ENCODE assay signal across 11 cellular contexts in the genomic region with DNA sequence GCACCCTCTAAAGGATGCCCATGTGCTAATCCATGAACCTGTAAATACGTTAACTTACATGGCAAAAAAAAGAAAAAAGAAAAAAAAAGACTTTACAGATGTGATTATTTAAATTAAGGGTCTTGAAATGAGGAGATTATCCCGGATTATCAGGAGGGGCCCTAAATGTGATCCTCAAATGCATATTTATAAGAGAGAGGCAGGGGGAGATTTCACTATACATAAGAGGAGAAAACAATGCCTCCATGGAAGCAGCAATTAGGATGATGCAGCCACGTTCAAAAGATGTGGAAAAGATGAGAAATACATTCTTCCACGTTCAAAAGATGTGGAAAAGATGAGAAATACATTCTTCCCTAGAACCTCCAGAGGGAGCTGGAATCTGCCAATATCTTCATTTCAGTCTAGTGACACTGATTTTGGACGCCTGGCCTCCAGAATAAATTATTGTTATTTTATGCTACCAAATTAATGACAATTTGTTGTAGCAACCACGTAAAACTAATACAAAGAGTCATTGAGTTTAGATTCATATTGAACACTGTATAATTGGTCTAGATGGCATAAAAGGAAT.
DNase-seq lines count a peak whose midpoint lies in the region; ATAC-seq and TF ChIP-seq lines count a peak whose summit lies in the region.
"Had no signal": no experiment of that assay in that cellular context is flagged by ENCODE, and none has a peak within 500 bp of the region (broad histone marks: within the 10 kb centered on the region; RNA-seq: fewer than 3 reads in every experiment).

No MANE protein-coding gene starts in this region.

- no peaks in the 10 kb centered on the region for H3K36me3 ChIP-seq in testis (ENCODE audit: low read depth, missing control alignments)

- TF ChIP-seq POLR2A in testis (IDR thresholded peaks at IDR 0.05): no peak

- H3K4me1 ChIP-seq in testis: no peaks in the 10 kb centered on the region

- intact Hi-C loops in testis (cut with DNase I; ENCODE audit: low total_unique reads): no loop called here

- no peak overlapping the region for H3K4me3 ChIP-seq in choroid plexus epithelial cell (ENCODE audit: low read depth, low read length)
- no peak overlapping the region for H3K4me3 ChIP-seq in testis

- H3K27me3 ChIP-seq in testis: no peaks in the 10 kb centered on the region

- no peak for ATAC-seq in HG02852 (IDR thresholded peaks at IDR 0.05; ENCODE audit: unreplicated experiment)
- ATAC-seq: activated naive CD4-positive, alpha-beta T cell treated with anti-CD3 and anti-CD28 coated beads, Interleukin-2, amount 50 U/mL, for 72 hours; WTC11 had no signal

- H3K9me3 ChIP-seq in testis: no peaks in the 10 kb centered on the region

- DNase-seq in DMS 273 (lab: John Stamatoyannopoulos, UW; ENCODE audit: unreplicated experiment) (peak; percentile 78), DMS 273 treated with DMSO at 0.1 percent for 48 hours (lab: John Stamatoyannopoulos, UW) (no peak), NCI-H1092 treated with DMSO at 0.1 percent for 48 hours (lab: John Stamatoyannopoulos, UW) (peak; percentile 18), choroid plexus epithelial cell (ENCODE audit: low read depth) (peak; percentile 70), pons (ENCODE audit: low spot score) (peak; percentile 29), cerebellar nuclear complex (lab: John Stamatoyannopoulos, UW) (no peak), testis (no peak)
- DNase-seq: occipital lobe had no signal

- 53 to 58% methylated on average over 6 of the region's 6 CpGs for WGBS in testis, 2 donors

- no peak overlapping the region for H3K27ac ChIP-seq in testis

- TF ChIP-seq CTCF in choroid plexus epithelial cell (conservative IDR thresholded peaks at IDR 0.05; ENCODE audit: low read depth, low read length) (peak; percentile 65), testis (IDR thresholded peaks at IDR 0.05) (no peak)

Comparison
In these comparisons a context has a peak if more than half of its experiments do, and no peak if none do; other contexts are left out.
1. DNase-seq: peak in DMS 273 (single experiment), NCI-H1092 treated with DMSO at 0.1 percent for 48 hours (single experiment), choroid plexus epithelial cell (single experiment) and pons (single experiment); none in DMS 273 treated with DMSO at 0.1 percent for 48 hours (single experiment), cerebellar nuclear complex (0 of 2) and testis (single experiment).